Comparison of ENCODE assay signal across 1 cellular context in genomic region chr20:31822421-31823330, GRCh38.
TF ChIP-seq lines count a peak whose summit lies in the region.

No MANE protein-coding gene starts in this region.

TF ChIP-seq in GM12878, 131 proteins besides CTCF, POLR2A, EP300 and RAD21:
- TF ChIP-seq CEBPB (IDR thresholded peaks at IDR 0.05; ENCODE audit: borderline replicate concordance in 1 of 2, low read depth in 2 of 2, low read length in 2 of 2) (no peak), POLR2AphosphoS5 (IDR thresholded peaks at IDR 0.05; ENCODE audit: low read length) (no peak), YY1 (IDR thresholded peaks at IDR 0.05; ENCODE audit: low read depth, low read length) (peak; percentile 70), STAT1 (conservative IDR thresholded peaks at IDR 0.05) (no peak), TCF3 (IDR thresholded peaks at IDR 0.05; ENCODE audit: borderline replicate concordance, insufficient read depth, low read depth, low read length) (no peak), E2F4 (IDR thresholded peaks at IDR 0.05; ENCODE audit: low read depth, low read length) (no peak), FOXK2 (IDR thresholded peaks at IDR 0.05) (no peak), SMC3 (IDR thresholded peaks at IDR 0.05; ENCODE audit: borderline replicate concordance, low read length) (peak; percentile 85), BHLHE40 (IDR thresholded peaks at IDR 0.05; ENCODE audit: borderline replicate concordance in 1 of 2, low read depth in 2 of 2, low read length in 1 of 2) (0 out of 4 replicates have a peak, but pooled peaks of 1 of the 2 experiments have one; percentile 16), SUZ12 (IDR thresholded peaks at IDR 0.05; ENCODE audit: unreplicated experiment) (no peak), SKIL (IDR thresholded peaks at IDR 0.05; ENCODE audit: low read depth, poor library complexity, severe bottlenecking) (no peak), CHD2 (IDR thresholded peaks at IDR 0.05; ENCODE audit: borderline replicate concordance, low read depth, low read length) (no peak), FOS (IDR thresholded peaks at IDR 0.05; ENCODE audit: borderline replicate concordance, extremely low read depth, insufficient read length) (no peak)
